Comparison of ENCODE assay signal across 13 cellular contexts in genomic region chr11:58592760-58593472, GRCh38. TPM values are rescaled to one million over a fixed set of nuclear protein-coding genes. Genes with fewer than 3 reads are reported as not detected.
DNase-seq lines count a peak whose midpoint lies in the region; ATAC-seq and TF ChIP-seq lines count a peak whose summit lies in the region.
"Had no signal": no experiment of that assay in that cellular context is flagged by ENCODE, and none has a peak within 500 bp of the region (broad histone marks: within the 10 kb centered on the region; RNA-seq: fewer than 3 reads in every experiment).

No MANE protein-coding gene starts in this region.

- peak in 1 of 7 experiments; percentile 24 for DNase-seq in CD8-positive, alpha-beta T cell
- no peak for DNase-seq in HCT116 (ENCODE audit: low read depth, low spot score)
- DNase-seq in activated CD8-positive, alpha-beta memory T cell treated with anti-CD3 and anti-CD28 coated beads, Interleukin-2, amount 50 U/mL, for 4 hours: peak; percentile 56
- DNase-seq in right lobe of liver: peak in 2 of 3 donors; percentile 65 to 66
- DNase-seq in smooth muscle cell (lab: John Stamatoyannopoulos, UW; ENCODE audit: unreplicated experiment): no peak
- DNase-seq in AG08396 (ENCODE audit: low spot score): no peak
- no peak for DNase-seq in upper lobe of right lung
- no peak for DNase-seq in GM13976 (ENCODE audit: low spot score)
- DNase-seq: anterior cingulate cortex, DMS79, islet precursor cell, NCI-H82 had no signal

- H3K4me2 ChIP-seq in HCT116 (ENCODE audit: low read length) (no peak overlapping the region), smooth muscle cell (no peak overlapping the region)

- peaks cover 43% of the 10 kb centered on the region for H3K36me3 Mint-ChIP-seq in CD8-positive, alpha-beta T cell

- RAD21 ChIA-PET in HCT116 (lab: Charles Lee; ENCODE audit: low non-redundant PET in 1 of 2, low total read pairs in 2 of 2, uncharacterized antibody in 2 of 2, unreplicated experiment in 2 of 2): no interaction called here

- in situ Hi-C loops in GM13976 (cut with MboI; ENCODE audit: low sequenced_read_pairs, unreplicated experiment): no loop called here

- no peaks in the 10 kb centered on the region for H3K27me3 ChIP-seq in CD8-positive, alpha-beta T cell (ENCODE audit: insufficient read depth, low read length)
- no peaks in the 10 kb centered on the region for H3K27me3 ChIP-seq in HCT116 (ENCODE audit: insufficient read depth, low read length)
- H3K27me3 ChIP-seq in right lobe of liver: no peaks in the 10 kb centered on the region
- no peaks in the 10 kb centered on the region for H3K27me3 ChIP-seq in smooth muscle cell (ENCODE audit: low read depth)
- no peaks in the 10 kb centered on the region for H3K27me3 ChIP-seq in upper lobe of right lung

- H3K79me2 ChIP-seq in HCT116 (ENCODE audit: insufficient read depth, low read length) (peaks cover 100% of the 10 kb centered on the region), smooth muscle cell (ENCODE audit: low read depth) (peaks cover 87% of the 10 kb centered on the region)

- TF ChIP-seq RAD21 in HCT116 (IDR thresholded peaks at IDR 0.05; ENCODE audit: low read depth): no peak

- WGBS in right lobe of liver (ENCODE audit: insufficient coverage, low coverage, low lambda C conversion rate, missing lambda C conversion rate): 59% methylated on average over 5 of the region's 5 CpGs
- WGBS in smooth muscle cell (ENCODE audit: low lambda C conversion rate): 91% methylated on average over 5 of the region's 5 CpGs

- H3K9me3 ChIP-seq in CD8-positive, alpha-beta T cell (ENCODE audit: low read length): no peaks in the 10 kb centered on the region
- H3K9me3 ChIP-seq in HCT116 (ENCODE audit: control insufficient read depth in 1 of 2, insufficient read depth in 1 of 2, low read depth in 1 of 2, low read length in 2 of 2): no peaks in the 10 kb centered on the region
- no peaks in the 10 kb centered on the region for H3K9me3 ChIP-seq in right lobe of liver
- no peaks in the 10 kb centered on the region for H3K9me3 ChIP-seq in smooth muscle cell (replicated peaks; ENCODE audit: low read depth)
- H3K9me3 ChIP-seq in upper lobe of right lung: no peaks in the 10 kb centered on the region

- no peaks in the 10 kb centered on the region for H3F3A ChIP-seq in smooth muscle cell (ENCODE audit: low read depth)

- ATAC-seq in CD8-positive, alpha-beta T cell: peak; percentile 69
- ATAC-seq in HCT116 (0 out of 2 replicates have a peak, but pooled peaks have one; percentile 30), right lobe of liver (peak; percentile 83 to 88 (median 86)), upper lobe of right lung (no peak)

- no peak for TF ChIP-seq POLR2A in HCT116 (IDR thresholded peaks at IDR 0.05; ENCODE audit: borderline replicate concordance, extremely low read depth, insufficient read depth, insufficient read length)
- TF ChIP-seq POLR2A in right lobe of liver (IDR thresholded peaks at IDR 0.05): no peak

- no peak overlapping the region for H3K4me3 Mint-ChIP-seq in CD8-positive, alpha-beta T cell

- BruUV-seq in HCT116 (replicated peaks; lab: Mats Ljungman, UMichigan): no TSS peak

- no peak overlapping the region for H3K9ac ChIP-seq in HCT116 (ENCODE audit: low read length)
- H3K9ac ChIP-seq in smooth muscle cell (ENCODE audit: low read depth): no peak overlapping the region

- H3K4me1 Mint-ChIP-seq in CD8-positive, alpha-beta T cell (ENCODE audit: low read depth): peaks cover 79% of the 10 kb centered on the region

- H3K27me3 Mint-ChIP-seq in CD8-positive, alpha-beta T cell (ENCODE audit: low read depth): no peaks in the 10 kb centered on the region

- POLR2A ChIA-PET in CD8-positive, alpha-beta T cell (lab: Charles Lee): interaction anchor here (0.9 kb wide), 1 partner anchor 11 kb away, joined by 3 read pairs; no protein-coding TSS in a partner anchor
- POLR2A ChIA-PET in HCT116 (lab: Charles Lee): no interaction called here

- peaks cover 13% of the 10 kb centered on the region for H4K20me1 ChIP-seq in HCT116 (ENCODE audit: insufficient read depth)
- peaks cover 88% of the 10 kb centered on the region for H4K20me1 ChIP-seq in smooth muscle cell (ENCODE audit: low read depth)

- H3K4me1 ChIP-seq in CD8-positive, alpha-beta T cell (ENCODE audit: insufficient read depth, low read length): peaks cover 31% of the 10 kb centered on the region
- H3K4me1 ChIP-seq in HCT116 (ENCODE audit: control insufficient read depth in 1 of 2, insufficient read depth in 2 of 2, low read length in 2 of 2): no peaks in the 10 kb centered on the region
- H3K4me1 ChIP-seq in right lobe of liver: peaks cover 0 to 32% (median 4%) of the 10 kb centered on the region in 4 donors
- H3K4me1 ChIP-seq in smooth muscle cell (ENCODE audit: low read depth): no peaks in the 10 kb centered on the region
- H3K4me1 ChIP-seq in upper lobe of right lung: no peaks in the 10 kb centered on the region

- H3K9me3 Mint-ChIP-seq in CD8-positive, alpha-beta T cell: no peaks in the 10 kb centered on the region

- intact Hi-C loops in CD8-positive, alpha-beta T cell (cut with DNase I, micrococcal nuclease): no loop called here
- intact Hi-C loops in HCT116 (cut with micrococcal nuclease) (no loop called here), right lobe of liver (cut with DNase I) (no loop called here), upper lobe of right lung (cut with DNase I) (no loop called here)

- no peak overlapping the region for H3K4me3 ChIP-seq in CD8-positive, alpha-beta T cell (ENCODE audit: low read depth, low read length)
- no peak overlapping the region for H3K4me3 ChIP-seq in HCT116 (replicated peaks in 1 of 2; ENCODE audit: low read depth in 1 of 2, low read length in 2 of 2)
- no peak overlapping the region for H3K4me3 ChIP-seq in right lobe of liver
- no peak overlapping the region for H3K4me3 ChIP-seq in smooth muscle cell
- H3K4me3 ChIP-seq in upper lobe of right lung: no peak overlapping the region

- TF ChIP-seq CTCF in CD8-positive, alpha-beta T cell (IDR thresholded peaks at IDR 0.05): no peak
- TF ChIP-seq CTCF in HCT116 (IDR thresholded peaks at IDR 0.05 in 2 of 3, conservative IDR thresholded peaks at IDR 0.05 in 1 of 3; ENCODE audit: borderline replicate concordance in 1 of 3, insufficient read depth in 1 of 3, low read depth in 2 of 3, low read length in 2 of 3) (no peak), right lobe of liver (IDR thresholded peaks at IDR 0.05) (no peak), smooth muscle cell (IDR thresholded peaks at IDR 0.05; ENCODE audit: borderline replicate concordance, insufficient read depth, poor library complexity, severe bottlenecking) (no peak), upper lobe of right lung (IDR thresholded peaks at IDR 0.05) (no peak), GM13976 (IDR thresholded peaks at IDR 0.05; ENCODE audit: borderline replicate concordance, control extremely low read depth, extremely low read depth, insufficient read depth, missing control alignments) (no peak)

- no peak overlapping the region for H2AFZ ChIP-seq in HCT116 (ENCODE audit: low read depth, low read length, poor library complexity, severe bottlenecking)
- H2AFZ ChIP-seq in smooth muscle cell (ENCODE audit: low read depth): no peak overlapping the region

- H3K9me2 ChIP-seq in HCT116 (ENCODE audit: insufficient read depth): no peaks in the 10 kb centered on the region

- H3K27ac Mint-ChIP-seq in CD8-positive, alpha-beta T cell: peak overlapping the region; percentile 58

- H3K36me3 ChIP-seq in CD8-positive, alpha-beta T cell (ENCODE audit: insufficient read depth, low read length): no peaks in the 10 kb centered on the region
- peaks cover 0 to 2% of the 10 kb centered on the region in 2 experiments; a peak in 1 of 4 replicates for H3K36me3 ChIP-seq in HCT116 (ENCODE audit: control insufficient read depth in 1 of 2, insufficient read depth in 2 of 2, low read length in 2 of 2)
- no peaks in the 10 kb centered on the region for H3K36me3 ChIP-seq in right lobe of liver
- peaks cover 2% of the 10 kb centered on the region for H3K36me3 ChIP-seq in smooth muscle cell (ENCODE audit: low read depth)
- H3K36me3 ChIP-seq in upper lobe of right lung: no peaks in the 10 kb centered on the region

- CTCF ChIA-PET in CD8-positive, alpha-beta T cell (lab: Charles Lee): no interaction called here
- CTCF ChIA-PET in HCT116 (lab: Charles Lee): no interaction called here

- no peak overlapping the region for H3K27ac ChIP-seq in CD8-positive, alpha-beta T cell (ENCODE audit: low read depth, low read length)
- H3K27ac ChIP-seq in HCT116 (ENCODE audit: low read depth, low read length) (no peak overlapping the region), right lobe of liver (peak overlapping the region in 1 of 3 donors; percentile 41), smooth muscle cell (ENCODE audit: low read depth) (no peak overlapping the region), upper lobe of right lung (no peak overlapping the region)
- H3K27ac ChIP-seq: epithelial cell of prostate had no signal

TF ChIP-seq in HCT116, 20 proteins besides CTCF, POLR2A, EP300 and RAD21 (continues in another document):
- no peak for TF ChIP-seq CEBPB (IDR thresholded peaks at IDR 0.05; ENCODE audit: low read depth)
- no peak for TF ChIP-seq ELF1 (IDR thresholded peaks at IDR 0.05; ENCODE audit: borderline replicate concordance, low read depth)
- no peak for TF ChIP-seq EZH2 (IDR thresholded peaks at IDR 0.05)
- no peak for TF ChIP-seq FOSL1 (IDR thresholded peaks at IDR 0.05; ENCODE audit: low read depth)
- TF ChIP-seq SRF (IDR thresholded peaks at IDR 0.05; ENCODE audit: low read depth): no peak
- TF ChIP-seq CBX3 (IDR thresholded peaks at IDR 0.05; ENCODE audit: low read depth): no peak
- TF ChIP-seq EGR1 (IDR thresholded peaks at IDR 0.05; ENCODE audit: low read depth): no peak
- no peak for TF ChIP-seq EZH2phosphoT487 (IDR thresholded peaks at IDR 0.05; ENCODE audit: borderline replicate concordance)
- no peak for TF ChIP-seq ZNF274 (IDR thresholded peaks at IDR 0.05; ENCODE audit: low read depth, low read length)

RNA-seq across cellular contexts. Expression of gene ZFP91, which starts 14.1 kb away (rescaled TPM):
- total RNA-seq in CD8-positive, alpha-beta T cell: 10 to 100 TPM; 56.1 to 56.5 TPM
- total RNA-seq in HCT116 (2021; ENCODE audit: unreplicated experiment): 58.6 TPM
- 16.7 and 23.0 TPM in 2 replicates for polyA plus RNA-seq in HCT116 (2012)
- total RNA-seq in right lobe of liver: 10 to 100 TPM; 19.5 to 27.0 (median 24.3) TPM
- total RNA-seq in smooth muscle cell: 43.0 and 47.4 TPM in 2 replicates
- polyA plus RNA-seq in smooth muscle cell: 14.5 and 16.9 TPM in 2 replicates
- 48.3 TPM for total RNA-seq in upper lobe of right lung

RNA-seq across cellular contexts. Expression of gene LPXN, which starts 17.3 kb away (rescaled TPM):
- total RNA-seq in CD8-positive, alpha-beta T cell: 10 to 100 TPM; 28.1 to 31.3 TPM
- total RNA-seq in HCT116 (2021; ENCODE audit: unreplicated experiment) (3.6 TPM), right lobe of liver (1 to 10 TPM; 3.9 to 8.4 (median 5.5) TPM), smooth muscle cell (1.9 and 2.1 TPM in 2 replicates), upper lobe of right lung (46.5 TPM)
- polyA plus RNA-seq in HCT116 (2012): 1.2 and 1.4 TPM in 2 replicates
- 2.7 and 4.0 TPM in 2 replicates for polyA plus RNA-seq in smooth muscle cell

RNA-seq across cellular contexts. Expression of gene CNTF, which starts 29.5 kb away (rescaled TPM):
- total RNA-seq in CD8-positive, alpha-beta T cell: 1 to 10 TPM; 3.7 TPM
- total RNA-seq in HCT116 (2021; ENCODE audit: unreplicated experiment) (2.3 TPM), right lobe of liver (under 1 TPM; 0.37 to 0.87 (median 0.72) TPM), smooth muscle cell (2.2 and 3.9 TPM in 2 replicates), upper lobe of right lung (1.2 TPM)
- polyA plus RNA-seq in HCT116 (2012): 0.24 and 0.47 TPM in 2 replicates
- polyA plus RNA-seq in smooth muscle cell: 0.45 and 0.66 TPM in 2 replicates

Comparison
In these comparisons a context has a peak if more than half of its experiments do, and no peak if none do; other contexts are left out.
1. DNase-seq: peak in activated CD8-positive, alpha-beta memory T cell treated with anti-CD3 and anti-CD28 coated beads, Interleukin-2, amount 50 U/mL, for 4 hours (single experiment) and right lobe of liver (2 of 3); none in HCT116 (single experiment), smooth muscle cell (single experiment), AG08396 (single experiment), upper lobe of right lung (single experiment) and GM13976 (single experiment).